17 cellular contexts compared by ENCODE assay signal in genomic region chr7:42494722-42495121, GRCh38.
DNase-seq lines count a peak whose midpoint lies in the region; ATAC-seq, FAIRE-seq and TF ChIP-seq lines count a peak whose summit lies in the region.
"Had no signal": no experiment of that assay in that cellular context is flagged by ENCODE, and none has a peak within 500 bp of the region (broad histone marks: within the 10 kb centered on the region; RNA-seq: fewer than 3 reads in every experiment).

No MANE protein-coding gene starts in this region.

- H3K79me2 ChIP-seq in astrocyte (ENCODE audit: insufficient read depth, low read length), result no peaks in the 10 kb centered on the region

- H3K9me3 ChIP-seq in astrocyte (ENCODE audit: insufficient read depth, low read depth, low read length), result no peaks in the 10 kb centered on the region

- peaks cover 4% of the 10 kb centered on the region for H3K27me3 Mint-ChIP-seq in astrocyte (ENCODE audit: low read depth, unreplicated experiment)

- no peak overlapping the region for H2AFZ ChIP-seq in astrocyte (ENCODE audit: low read depth, low read length)

- no peak for TF ChIP-seq CTCF in astrocyte (IDR thresholded peaks at IDR 0.05; ENCODE audit: insufficient read depth, low read depth, low read length)

- peak overlapping the region; percentile 93 for H3K27ac Mint-ChIP-seq in astrocyte (ENCODE audit: unreplicated experiment)
- H3K27ac Mint-ChIP-seq in stimulated activated effector memory CD8-positive, alpha-beta T cell treated with anti-CD3 and anti-CD28 coated beads, Interleukin-12 subunit alpha, Interleukin-12 subunit beta, amount 100 ng/mL, for 72 hours, result no peak overlapping the region
- H3K27ac Mint-ChIP-seq: B cell, natural killer cell had no signal

- peaks cover 11% of the 10 kb centered on the region for H3K4me1 ChIP-seq in astrocyte (ENCODE audit: insufficient read depth, low read length)

- DNase-seq in astrocyte (ENCODE audit: low read depth), result peak; percentile 42
- peak; percentile 3 for DNase-seq in globus pallidus (ENCODE audit: low spot score)
- DNase-seq in renal cortical epithelial cell (ENCODE audit: low read depth), result peak; percentile 22
- DNase-seq in stimulated activated effector memory CD8-positive, alpha-beta T cell treated with anti-CD3 and anti-CD28 coated beads, Interleukin-12 subunit alpha, Interleukin-12 subunit beta, amount 100 ng/mL, for 72 hours (ENCODE audit: low spot score in 2 of 2), result no peak
- DNase-seq in NCI-H748 (lab: John Stamatoyannopoulos, UW; ENCODE audit: unreplicated experiment), result no peak
- DNase-seq in NCI-H2081 (lab: John Stamatoyannopoulos, UW), result no peak
- DNase-seq in iPS-NIHi11 (ENCODE audit: low spot score), result no peak
- DNase-seq: activated T-cell treated with anti-CD3 and anti-CD28 coated beads for 4 hours, DMS79, IMR-90, natural killer cell, NCI-H146, NCI-H774 had no signal

- H3K4me1 Mint-ChIP-seq in astrocyte (ENCODE audit: low read depth, unreplicated experiment), result peaks cover 23% of the 10 kb centered on the region
- H3K4me1 Mint-ChIP-seq in stimulated activated effector memory CD8-positive, alpha-beta T cell treated with anti-CD3 and anti-CD28 coated beads, Interleukin-12 subunit alpha, Interleukin-12 subunit beta, amount 100 ng/mL, for 72 hours, result peaks cover 5% of the 10 kb centered on the region
- H3K4me1 Mint-ChIP-seq: B cell, natural killer cell had no signal

- FAIRE-seq in astrocyte (lab: Jason Lieb, UNC), result no peak
- FAIRE-seq: endometrium, islet of Langerhans had no signal

- no peaks in the 10 kb centered on the region for H4K20me1 ChIP-seq in astrocyte (ENCODE audit: insufficient read depth, low read length)

- no peaks in the 10 kb centered on the region for H3K9me3 Mint-ChIP-seq in astrocyte (ENCODE audit: unreplicated experiment)
- H3K9me3 Mint-ChIP-seq in stimulated activated effector memory CD8-positive, alpha-beta T cell treated with anti-CD3 and anti-CD28 coated beads, Interleukin-12 subunit alpha, Interleukin-12 subunit beta, amount 100 ng/mL, for 72 hours, result no peaks in the 10 kb centered on the region
- H3K9me3 Mint-ChIP-seq: natural killer cell had no signal

- peak; percentile 40 for ATAC-seq in GM18511 (IDR thresholded peaks at IDR 0.05; ENCODE audit: unreplicated experiment)
- ATAC-seq in stimulated activated effector memory CD8-positive, alpha-beta T cell treated with anti-CD3 and anti-CD28 coated beads, Interleukin-12 subunit alpha, Interleukin-12 subunit beta, amount 100 ng/mL, for 72 hours, result no peak
- ATAC-seq: natural killer cell had no signal

- no peak overlapping the region for H3K4me3 ChIP-seq in astrocyte (ENCODE audit: insufficient read depth, low read depth, low read length)

- peaks cover 11% of the 10 kb centered on the region for H3K27me3 ChIP-seq in astrocyte (ENCODE audit: insufficient read depth, low read length)

- no peak overlapping the region for H3K4me3 Mint-ChIP-seq in astrocyte (ENCODE audit: unreplicated experiment)
- H3K4me3 Mint-ChIP-seq in stimulated activated effector memory CD8-positive, alpha-beta T cell treated with anti-CD3 and anti-CD28 coated beads, Interleukin-12 subunit alpha, Interleukin-12 subunit beta, amount 100 ng/mL, for 72 hours, result no peak overlapping the region
- H3K4me3 Mint-ChIP-seq: B cell, natural killer cell had no signal

- H3K27ac ChIP-seq in astrocyte (ENCODE audit: low read depth, low read length), result no peak overlapping the region

- no peak overlapping the region for H3K4me2 ChIP-seq in astrocyte (ENCODE audit: low read length)

- H3K36me3 ChIP-seq in astrocyte (ENCODE audit: insufficient read depth, low read length), result no peaks in the 10 kb centered on the region

- H3K9ac ChIP-seq in astrocyte (ENCODE audit: low read length), result no peak overlapping the region

- H3K36me3 Mint-ChIP-seq in astrocyte (ENCODE audit: low read depth, unreplicated experiment), result no peaks in the 10 kb centered on the region
- H3K36me3 Mint-ChIP-seq in stimulated activated effector memory CD8-positive, alpha-beta T cell treated with anti-CD3 and anti-CD28 coated beads, Interleukin-12 subunit alpha, Interleukin-12 subunit beta, amount 100 ng/mL, for 72 hours, result no peaks in the 10 kb centered on the region
- H3K36me3 Mint-ChIP-seq: natural killer cell had no signal

Comparison
In these comparisons a context has a peak if more than half of its experiments do, and no peak if none do; other contexts are left out.
1. DNase-seq: peak in astrocyte (single experiment), globus pallidus (single experiment) and renal cortical epithelial cell (single experiment); none in stimulated activated effector memory CD8-positive, alpha-beta T cell treated with anti-CD3 and anti-CD28 coated beads, Interleukin-12 subunit alpha, Interleukin-12 subunit beta, amount 100 ng/mL, for 72 hours (0 of 2), NCI-H748 (single experiment), NCI-H2081 (0 of 2) and iPS-NIHi11 (single experiment).